24 cellular contexts compared by ENCODE assay signal in the genomic region with DNA sequence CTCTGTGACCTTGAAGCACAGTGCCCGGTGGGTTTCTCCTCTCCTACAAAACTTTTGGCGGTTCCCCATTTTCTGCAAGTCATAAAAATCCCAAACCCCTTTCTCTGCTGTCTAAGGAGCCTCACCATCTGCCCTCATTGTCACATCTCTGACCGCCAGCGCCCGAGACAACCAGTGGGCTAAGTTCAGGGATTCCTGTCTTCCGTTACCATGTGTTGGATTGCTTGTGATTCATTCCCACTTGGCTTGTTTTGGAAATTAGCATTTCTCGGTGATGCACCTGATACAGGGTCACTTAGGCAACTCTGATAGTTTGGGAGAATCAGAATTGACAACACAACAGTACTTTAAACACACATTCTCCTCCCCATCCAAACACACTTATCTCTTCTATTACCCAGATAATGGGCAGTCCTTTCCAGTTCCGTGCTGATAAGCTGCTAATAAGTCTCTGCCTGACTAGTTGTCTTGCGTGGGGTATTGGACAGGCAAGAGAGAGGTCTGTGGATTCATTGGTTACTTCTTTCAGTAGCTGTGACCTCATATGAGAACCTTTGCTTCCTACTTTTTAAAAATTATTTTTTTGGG.
"Had no signal": no experiment of that assay in that cellular context is flagged by ENCODE, and none has a peak within 500 bp of the region (broad histone marks: within the 10 kb centered on the region; RNA-seq: fewer than 3 reads in every experiment).

No MANE protein-coding gene starts in this region.

- H3K9me3 ChIP-seq: mucosa of descending colon, ovary, psoas muscle, sigmoid colon, spleen, testis, tibial artery had no signal

- DNase-seq: cortex of kidney; dorsolateral prefrontal cortex; effector CD4-positive, alpha-beta T cell; kidney; mucosa of descending colon; naive B cell; nucleus accumbens; ovary; psoas muscle; right cardiac atrium; sigmoid colon; spleen; stimulated activated CD4-positive, alpha-beta T cell treated with anti-CD3 and anti-CD28 coated beads, Interleukin-4, amount 100 ng/mL, for 4 hours; stimulated activated naive CD8-positive, alpha-beta T cell treated with anti-CD3 and anti-CD28 coated beads, Interleukin-15, Interleukin-2, amounts not matched to agents 100 U/mL and 50 U/mL, for 24 hours; substantia nigra; testis; tibial artery had no signal

- H3K9ac ChIP-seq: neural progenitor cell had no signal

- ATAC-seq: left lobe of liver; mucosa of descending colon; natural killer cell treated with Interleukin-12 subunit alpha and Interleukin-12 subunit beta and Interleukin-15 and Interleukin-18, amount 100 ng/mL, for 72 hours; psoas muscle; stimulated activated memory B cell treated with anti-CD40 and anti-IgM and Interleukin-4, amounts not matched to agents 10 μg/mL and 1 μg/mL and 100 μg/mL, for 72 hours; stimulated activated naive CD8-positive, alpha-beta T cell treated with anti-CD3 and anti-CD28 coated beads, Interleukin-15, Interleukin-2, amounts not matched to agents 100 U/mL and 50 U/mL, for 24 hours had no signal

- H3K4me1 Mint-ChIP-seq: memory B cell; mesothelial cell of epicardium; naive B cell; stimulated activated memory B cell treated with anti-CD40 and anti-IgM and Interleukin-4, amounts not matched to agents 10 μg/mL and 1 μg/mL and 100 μg/mL, for 72 hours had no signal

- H3K4me3 Mint-ChIP-seq: memory B cell; mesothelial cell of epicardium; naive B cell; natural killer cell treated with Interleukin-12 subunit alpha and Interleukin-12 subunit beta and Interleukin-15 and Interleukin-18, amount 100 ng/mL, for 72 hours; neural progenitor cell; stimulated activated memory B cell treated with anti-CD40 and anti-IgM and Interleukin-4, amounts not matched to agents 10 μg/mL and 1 μg/mL and 100 μg/mL, for 72 hours; type B pancreatic cell had no signal

- H3K27me3 ChIP-seq: dorsolateral prefrontal cortex, neural progenitor cell, ovary, sigmoid colon, spleen, testis, tibial artery had no signal

- H3K36me3 Mint-ChIP-seq: memory B cell; mesothelial cell of epicardium; naive B cell; natural killer cell treated with Interleukin-12 subunit alpha and Interleukin-12 subunit beta and Interleukin-15 and Interleukin-18, amount 100 ng/mL, for 72 hours; neural progenitor cell; stimulated activated memory B cell treated with anti-CD40 and anti-IgM and Interleukin-4, amounts not matched to agents 10 μg/mL and 1 μg/mL and 100 μg/mL, for 72 hours; type B pancreatic cell had no signal

- H3K27me3 Mint-ChIP-seq: stimulated activated memory B cell treated with anti-CD40 and anti-IgM and Interleukin-4, amounts not matched to agents 10 μg/mL and 1 μg/mL and 100 μg/mL, for 72 hours had no signal

- H3K4me2 ChIP-seq: neural progenitor cell had no signal

- H3K9me3 Mint-ChIP-seq: mesothelial cell of epicardium; naive B cell; natural killer cell treated with Interleukin-12 subunit alpha and Interleukin-12 subunit beta and Interleukin-15 and Interleukin-18, amount 100 ng/mL, for 72 hours; neural progenitor cell; stimulated activated memory B cell treated with anti-CD40 and anti-IgM and Interleukin-4, amounts not matched to agents 10 μg/mL and 1 μg/mL and 100 μg/mL, for 72 hours; type B pancreatic cell had no signal

- H3K27ac Mint-ChIP-seq: memory B cell; mesothelial cell of epicardium; natural killer cell treated with Interleukin-12 subunit alpha and Interleukin-12 subunit beta and Interleukin-15 and Interleukin-18, amount 100 ng/mL, for 72 hours; neural progenitor cell; stimulated activated memory B cell treated with anti-CD40 and anti-IgM and Interleukin-4, amounts not matched to agents 10 μg/mL and 1 μg/mL and 100 μg/mL, for 72 hours; type B pancreatic cell had no signal

- H3K27ac ChIP-seq: dorsolateral prefrontal cortex, neural progenitor cell, ovary, psoas muscle, sigmoid colon, spleen, testis, tibial artery had no signal

- H3K4me1 ChIP-seq: neural progenitor cell, psoas muscle, sigmoid colon, testis, tibial artery had no signal

- H2AFZ ChIP-seq: neural progenitor cell had no signal
